ENCODE assay signal across 33 cellular contexts in genomic region chr21:30818837-30819236, GRCh38. TPM values are rescaled to one million over a fixed set of nuclear protein-coding genes. Genes with fewer than 3 reads are reported as not detected.
"Had no signal": no experiment of that assay in that cellular context is flagged by ENCODE, and none has a peak within 500 bp of the region (broad histone marks: within the 10 kb centered on the region; RNA-seq: fewer than 3 reads in every experiment).

No MANE protein-coding gene starts in this region.

- H3K27me3 ChIP-seq: dorsolateral prefrontal cortex, gastrocnemius medialis, neural progenitor cell, sigmoid colon, testis, tibial artery had no signal

- H3K9me3 Mint-ChIP-seq: nephron; neural progenitor cell; stimulated activated effector memory CD8-positive, alpha-beta T cell treated with anti-CD3 and anti-CD28 coated beads, Interleukin-12 subunit alpha, Interleukin-12 subunit beta, amount 100 ng/mL, for 72 hours; type B pancreatic cell had no signal

- H3K36me3 ChIP-seq: gastrocnemius medialis, neural progenitor cell, sigmoid colon, tibial artery had no signal

- H3K4me3 Mint-ChIP-seq: memory B cell; mesothelial cell of epicardium; naive B cell; nephron; neural progenitor cell; stimulated activated effector memory CD8-positive, alpha-beta T cell treated with anti-CD3 and anti-CD28 coated beads, Interleukin-12 subunit alpha, Interleukin-12 subunit beta, amount 100 ng/mL, for 72 hours; type B pancreatic cell had no signal

- H3K4me2 ChIP-seq: neural progenitor cell had no signal

- H2AFZ ChIP-seq: neural progenitor cell had no signal

- H3K27me3 Mint-ChIP-seq: memory B cell, type B pancreatic cell had no signal

- H3K4me1 Mint-ChIP-seq: memory B cell; mesothelial cell of epicardium; naive B cell; nephron; neural progenitor cell; stimulated activated effector memory CD8-positive, alpha-beta T cell treated with anti-CD3 and anti-CD28 coated beads, Interleukin-12 subunit alpha, Interleukin-12 subunit beta, amount 100 ng/mL, for 72 hours had no signal

- H3K9ac ChIP-seq: neural progenitor cell had no signal

- DNase-seq: dorsolateral prefrontal cortex; effector CD4-positive, alpha-beta T cell; foreskin fibroblast; gastrocnemius medialis; head of caudate nucleus; mucosa of descending colon; naive B cell; psoas muscle; right cardiac atrium; sigmoid colon; stimulated activated CD4-positive, alpha-beta T cell treated with anti-CD3 and anti-CD28 coated beads, Interleukin-2, amount 100 ng/mL, for 24 hours; stimulated activated CD4-positive, alpha-beta T cell treated with anti-CD3 and anti-CD28 coated beads, Interleukin-4, amount 100 ng/mL, for 24 hours; stimulated activated naive CD8-positive, alpha-beta T cell treated with anti-CD3 and anti-CD28 coated beads, Interleukin-15, Interleukin-2, amounts not matched to agents 100 U/mL and 50 U/mL, for 24 hours; substantia nigra; testis; tibial artery had no signal

- H3K27ac ChIP-seq: dorsolateral prefrontal cortex, gastrocnemius medialis, neural progenitor cell, psoas muscle, sigmoid colon, testis, tibial artery had no signal

- ATAC-seq: gastrocnemius medialis; left lobe of liver; mucosa of descending colon; psoas muscle; right cardiac atrium; stimulated activated effector memory CD8-positive, alpha-beta T cell treated with anti-CD3 and anti-CD28 coated beads, Interleukin-12 subunit alpha, Interleukin-12 subunit beta, amount 100 ng/mL, for 72 hours; stimulated activated naive CD8-positive, alpha-beta T cell treated with anti-CD3 and anti-CD28 coated beads, Interleukin-15, Interleukin-2, amounts not matched to agents 100 U/mL and 50 U/mL, for 24 hours had no signal

- H3K4me3 ChIP-seq: dorsolateral prefrontal cortex, gastrocnemius medialis, lung, mucosa of descending colon, neural progenitor cell, psoas muscle, sigmoid colon, testis, tibial artery had no signal

- H3K27ac Mint-ChIP-seq: memory B cell; mesothelial cell of epicardium; naive B cell; nephron; neural progenitor cell; stimulated activated effector memory CD8-positive, alpha-beta T cell treated with anti-CD3 and anti-CD28 coated beads, Interleukin-12 subunit alpha, Interleukin-12 subunit beta, amount 100 ng/mL, for 72 hours; type B pancreatic cell had no signal

- FAIRE-seq: colon, keratinocyte had no signal

- H3K9me3 ChIP-seq: gastrocnemius medialis, psoas muscle, sigmoid colon, testis, tibial artery had no signal

- H3K36me3 Mint-ChIP-seq: memory B cell; mesothelial cell of epicardium; naive B cell; neural progenitor cell; stimulated activated effector memory CD8-positive, alpha-beta T cell treated with anti-CD3 and anti-CD28 coated beads, Interleukin-12 subunit alpha, Interleukin-12 subunit beta, amount 100 ng/mL, for 72 hours; type B pancreatic cell had no signal

- H3K4me1 ChIP-seq: gastrocnemius medialis, neural progenitor cell, psoas muscle, sigmoid colon, testis, tibial artery had no signal

RNA-seq across cellular contexts. Expression of gene KRTAP8-1, which starts 5.8 kb away (rescaled TPM):
- total RNA-seq: gastrocnemius medialis, glomerular endothelial cell, left lobe of liver, liver, lung, mesothelial cell of epicardium, mucosa of descending colon, osteocyte, psoas muscle, renal cortical epithelial cell, right cardiac atrium, sigmoid colon, skeletal muscle tissue, testis, urinary bladder had no signal
- polyA plus RNA-seq: esophagus, keratinocyte, liver, lung, psoas muscle, right cardiac atrium, sigmoid colon, urinary bladder had no signal

RNA-seq across cellular contexts. Expression of gene KRTAP7-1, which starts 10.7 kb away (rescaled TPM):
- total RNA-seq: gastrocnemius medialis, glomerular endothelial cell, left lobe of liver, liver, lung, mesothelial cell of epicardium, mucosa of descending colon, osteocyte, psoas muscle, renal cortical epithelial cell, right cardiac atrium, sigmoid colon, skeletal muscle tissue, urinary bladder had no signal
- polyA plus RNA-seq: esophagus, keratinocyte, liver, lung, psoas muscle, right cardiac atrium, sigmoid colon, urinary bladder had no signal
